Comparison of ENCODE assay signal across 17 cellular contexts in genomic region chr3:169624533-169624972, GRCh38. TPM values are rescaled to one million over a fixed set of nuclear protein-coding genes. Genes with fewer than 3 reads are reported as not detected.
DNase-seq lines count a peak whose midpoint lies in the region; ATAC-seq and TF ChIP-seq lines count a peak whose summit lies in the region.
"Had no signal": no experiment of that assay in that cellular context is flagged by ENCODE, and none has a peak within 500 bp of the region (broad histone marks: within the 10 kb centered on the region; RNA-seq: fewer than 3 reads in every experiment).

No MANE protein-coding gene starts in this region.

- peak overlapping the region; percentile 82; the same call in 1 of the 2 replicates for H3K4me2 ChIP-seq in KMS-11
- no peak overlapping the region for H3K4me2 ChIP-seq in trophoblast cell (ENCODE audit: low read length)
- H3K4me2 ChIP-seq: hepatocyte had no signal

- H4K12ac ChIP-seq in trophoblast cell (ENCODE audit: low read depth, low read length), result no peak overlapping the region

- no peaks in the 10 kb centered on the region for H3K9me3 Mint-ChIP-seq in endodermal cell
- H3K9me3 Mint-ChIP-seq in CD8-positive, alpha-beta T cell, result no peaks in the 10 kb centered on the region
- H3K9me3 Mint-ChIP-seq: activated T-cell treated with anti-CD3 and anti-CD28 coated beads, Interleukin-2, amount 50 U/mL, for 4 hours had no signal

- H3K27me3 Mint-ChIP-seq in endodermal cell (ENCODE audit: insufficient read depth), result peaks cover 8% of the 10 kb centered on the region
- no peaks in the 10 kb centered on the region for H3K27me3 Mint-ChIP-seq in CD8-positive, alpha-beta T cell (ENCODE audit: low read depth)

- no peak overlapping the region for H3K27ac Mint-ChIP-seq in endodermal cell
- no peak overlapping the region for H3K27ac Mint-ChIP-seq in CD8-positive, alpha-beta T cell
- H3K27ac Mint-ChIP-seq: natural killer cell had no signal

- no peaks in the 10 kb centered on the region for H3K27me3 ChIP-seq in KMS-11 (ENCODE audit: insufficient read depth, low read depth)
- H3K27me3 ChIP-seq in endodermal cell (ENCODE audit: control insufficient read depth, insufficient read depth, low read length, poor library complexity, severe bottlenecking), result no peaks in the 10 kb centered on the region
- no peaks in the 10 kb centered on the region for H3K27me3 ChIP-seq in trophoblast cell (ENCODE audit: insufficient read depth, low read length)
- H3K27me3 ChIP-seq in CD8-positive, alpha-beta T cell (ENCODE audit: insufficient read depth, low read length), result no peaks in the 10 kb centered on the region
- H3K27me3 ChIP-seq: hepatocyte, MG63, tibial nerve had no signal

- H3K79me2 ChIP-seq in KMS-11 (ENCODE audit: insufficient read depth, low read depth) (no peaks in the 10 kb centered on the region), trophoblast cell (ENCODE audit: control insufficient read depth, insufficient read depth, low read length, poor library complexity) (no peaks in the 10 kb centered on the region)
- H3K79me2 ChIP-seq: hepatocyte had no signal

- H4K20me1 ChIP-seq in KMS-11 (ENCODE audit: insufficient read depth), result no peaks in the 10 kb centered on the region

- no peak overlapping the region for H2AK5ac ChIP-seq in trophoblast cell (ENCODE audit: low read length)

- 58 to 76% methylated on average over 4 of the region's 4 CpGs for WGBS in endodermal cell (ENCODE audit: insufficient coverage in 1 of 2, insufficient read length in 1 of 2), 2 experiments
- no CpG with 5 or more reads among the region's 4 CpGs for WGBS in trophoblast cell (ENCODE audit: extremely low coverage, insufficient coverage, insufficient read length)

- POLR2A ChIA-PET in CD8-positive, alpha-beta T cell (lab: Charles Lee), result interaction anchor here (0.6 kb wide), 1 partner anchor 1883 kb away, joined by 3 read pairs; no protein-coding TSS in a partner anchor

- H3K36me3 ChIP-seq in KMS-11 (ENCODE audit: insufficient read depth), result no peaks in the 10 kb centered on the region
- H3K36me3 ChIP-seq in endodermal cell (ENCODE audit: control insufficient read depth, insufficient read depth, low read length), result no peaks in the 10 kb centered on the region
- H3K36me3 ChIP-seq in trophoblast cell (ENCODE audit: control insufficient read depth in 1 of 2, insufficient read depth in 2 of 2, low read length in 2 of 2), result no peaks in the 10 kb centered on the region
- H3K36me3 ChIP-seq in CD8-positive, alpha-beta T cell (ENCODE audit: insufficient read depth, low read length), result no peaks in the 10 kb centered on the region
- H3K36me3 ChIP-seq: MG63, tibial nerve had no signal

- no peak overlapping the region for H2BK12ac ChIP-seq in trophoblast cell (ENCODE audit: low read length)

- H2AFZ ChIP-seq in KMS-11 (ENCODE audit: low read depth) (no peak overlapping the region; the same call in 1 of the 2 replicates), trophoblast cell (ENCODE audit: insufficient read depth, low read length, poor library complexity) (no peak overlapping the region)
- H2AFZ ChIP-seq: hepatocyte had no signal

- no peak overlapping the region for H3K4ac ChIP-seq in trophoblast cell (ENCODE audit: low read depth, low read length)

- peak overlapping the region; percentile 7 for H4K8ac ChIP-seq in trophoblast cell (ENCODE audit: low read depth, low read length)

- H3K79me1 ChIP-seq in trophoblast cell (ENCODE audit: low read length), result peaks cover 22% of the 10 kb centered on the region

- H3K27ac ChIP-seq in KMS-11 (peak overlapping the region; percentile 87; the same call in 1 of the 2 replicates), endodermal cell (ENCODE audit: low read depth, low read length) (peak overlapping the region; percentile 83), trophoblast cell (ENCODE audit: low read depth, low read length) (peak overlapping the region; percentile 96)
- H3K27ac ChIP-seq in CD8-positive, alpha-beta T cell (ENCODE audit: low read depth, low read length), result no peak overlapping the region
- H3K27ac ChIP-seq: hepatocyte, tibial nerve had no signal

- H3K23ac ChIP-seq in trophoblast cell (ENCODE audit: low read length), result no peak overlapping the region

- DNase-seq in NCI-H2107 treated with DMSO at 0.1 percent for 48 hours (lab: John Stamatoyannopoulos, UW; ENCODE audit: unreplicated experiment) (peak; percentile 89), endodermal cell (peak; percentile 51), trophoblast cell (no peak), OCI-M1 (lab: John Stamatoyannopoulos, UW) (no peak), NCI-H2196 (lab: John Stamatoyannopoulos, UW; ENCODE audit: unreplicated experiment) (no peak)
- DNase-seq in CD8-positive, alpha-beta T cell, result no peak
- DNase-seq: activated CD4-positive, alpha-beta T cell treated with anti-CD3 and anti-CD28 coated beads for 4 hours; activated T-cell treated with anti-CD3 and anti-CD28 coated beads, Interleukin-2, amount 50 U/mL, for 4 hours; C1 segment of cervical spinal cord; MG63; natural killer cell; stimulated activated CD8-positive, alpha-beta memory T cell treated with anti-CD3 and anti-CD28 coated beads, Interleukin-4, amount 100 ng/mL, for 48 hours had no signal

- H3K4me1 Mint-ChIP-seq in endodermal cell, result peaks cover 13% of the 10 kb centered on the region
- no peaks in the 10 kb centered on the region for H3K4me1 Mint-ChIP-seq in CD8-positive, alpha-beta T cell (ENCODE audit: low read depth)
- H3K4me1 Mint-ChIP-seq: natural killer cell had no signal

- H3K4me3 ChIP-seq in KMS-11 (IDR thresholded peaks at IDR 0.05; ENCODE audit: insufficient read depth, low read depth, low read length) (no peak overlapping the region), endodermal cell (ENCODE audit: low read length) (no peak overlapping the region), trophoblast cell (ENCODE audit: low read depth, low read length) (no peak overlapping the region)
- no peak overlapping the region for H3K4me3 ChIP-seq in CD8-positive, alpha-beta T cell (ENCODE audit: low read depth, low read length)
- H3K4me3 ChIP-seq: hepatocyte, MG63, tibial nerve had no signal

- peak overlapping the region; percentile 86 for H4K91ac ChIP-seq in trophoblast cell (ENCODE audit: low read depth, low read length)

- H2BK120ac ChIP-seq in trophoblast cell (ENCODE audit: insufficient read depth, low read length, poor library complexity), result peak overlapping the region; percentile 74

- H3K36me3 Mint-ChIP-seq in endodermal cell (ENCODE audit: low read depth), result no peaks in the 10 kb centered on the region
- H3K36me3 Mint-ChIP-seq in CD8-positive, alpha-beta T cell, result no peaks in the 10 kb centered on the region
- H3K36me3 Mint-ChIP-seq: natural killer cell had no signal

- peak overlapping the region; percentile 62 for H2BK5ac ChIP-seq in trophoblast cell (ENCODE audit: low read depth, low read length, poor library complexity)

- no peak for TF ChIP-seq CTCF in KMS-11 (conservative IDR thresholded peaks at IDR 0.05; ENCODE audit: low read depth, low read length)
- peak; percentile 40 for TF ChIP-seq CTCF in endodermal cell (conservative IDR thresholded peaks at IDR 0.05)
- no peak for TF ChIP-seq CTCF in CD8-positive, alpha-beta T cell (IDR thresholded peaks at IDR 0.05)

- H3K4me3 Mint-ChIP-seq in endodermal cell, result no peak overlapping the region
- no peak overlapping the region for H3K4me3 Mint-ChIP-seq in CD8-positive, alpha-beta T cell
- H3K4me3 Mint-ChIP-seq: activated T-cell treated with anti-CD3 and anti-CD28 coated beads, Interleukin-2, amount 50 U/mL, for 4 hours; natural killer cell had no signal

- no peak overlapping the region for H3K14ac ChIP-seq in trophoblast cell (ENCODE audit: low read length)

- intact Hi-C loops in CD8-positive, alpha-beta T cell (cut with DNase I, micrococcal nuclease), result no loop called here

- no peak overlapping the region for H3K18ac ChIP-seq in trophoblast cell (ENCODE audit: low read length)

- H3K9ac ChIP-seq in KMS-11 (no peak overlapping the region), endodermal cell (ENCODE audit: extremely low read depth, low read length, poor library complexity, severe bottlenecking) (no peak overlapping the region), trophoblast cell (ENCODE audit: low read length) (no peak overlapping the region)

- CTCF ChIA-PET in CD8-positive, alpha-beta T cell (lab: Charles Lee), result no interaction called here

- peaks cover 67% of the 10 kb centered on the region for H3K4me1 ChIP-seq in KMS-11 (ENCODE audit: low read depth, poor library complexity, severe bottlenecking)
- no peaks in the 10 kb centered on the region for H3K4me1 ChIP-seq in endodermal cell (ENCODE audit: control insufficient read depth, insufficient read depth, low read length)
- peaks cover 5 to 6% of the 10 kb centered on the region in 2 experiments for H3K4me1 ChIP-seq in trophoblast cell (ENCODE audit: control insufficient read depth in 1 of 2, insufficient read depth in 2 of 2, low read length in 2 of 2)
- no peaks in the 10 kb centered on the region for H3K4me1 ChIP-seq in CD8-positive, alpha-beta T cell (ENCODE audit: insufficient read depth, low read length)
- H3K4me1 ChIP-seq: tibial nerve had no signal

- no peak for ATAC-seq in CD8-positive, alpha-beta T cell
- ATAC-seq: activated T-cell treated with anti-CD3 and anti-CD28 coated beads, Interleukin-2, amount 50 U/mL, for 4 hours; left lobe of liver; natural killer cell had no signal

- H3K9me3 ChIP-seq in endodermal cell (ENCODE audit: control insufficient read depth, low read length) (no peaks in the 10 kb centered on the region), trophoblast cell (ENCODE audit: insufficient read depth, low read depth, low read length) (no peaks in the 10 kb centered on the region)
- H3K9me3 ChIP-seq in CD8-positive, alpha-beta T cell (ENCODE audit: low read length), result no peaks in the 10 kb centered on the region
- H3K9me3 ChIP-seq: MG63, tibial nerve had no signal

RNA-seq across cellular contexts. Expression of gene MECOM, which starts 39.0 kb away (rescaled TPM):
- total RNA-seq in endodermal cell, result under 1 TPM; 0.15 to 0.79 TPM
- polyA plus RNA-seq in endodermal cell (2013, experiment 1 of 2), result 12.8 TPM
- polyA plus RNA-seq in endodermal cell (2013, experiment 2 of 2), result 12.5 TPM
- polyA plus RNA-seq in trophoblast cell (2013), result 8.6 and 8.7 TPM in 2 replicates
- not detected for total RNA-seq in CD8-positive, alpha-beta T cell
- total RNA-seq: T-helper 2 cell treated with Interferon-gamma antibody and Interleukin-4, amounts not matched to agents 100 ng/mL and 5 ng/mL, for 36 hours had no signal

Comparison
In these comparisons a context has a peak if more than half of its experiments do, and no peak if none do; other contexts are left out.
1. DNase-seq: peak in NCI-H2107 treated with DMSO at 0.1 percent for 48 hours (single experiment) and endodermal cell (single experiment); none in trophoblast cell (0 of 2), OCI-M1 (single experiment), CD8-positive, alpha-beta T cell (0 of 7) and NCI-H2196 (single experiment).